9 cellular contexts compared by ENCODE assay signal in genomic region chr3:133464573-133464972, GRCh38.
DNase-seq lines count a peak whose midpoint lies in the region; ATAC-seq and TF ChIP-seq lines count a peak whose summit lies in the region.
"Had no signal": no experiment of that assay in that cellular context is flagged by ENCODE, and none has a peak within 500 bp of the region (broad histone marks: within the 10 kb centered on the region; RNA-seq: fewer than 3 reads in every experiment).

No MANE protein-coding gene starts in this region.

- TF ChIP-seq POLR2A in NB4 (IDR thresholded peaks at IDR 0.05; ENCODE audit: extremely low read depth, insufficient read length) (no peak), spleen (IDR thresholded peaks at IDR 0.05) (no peak), prostate gland (IDR thresholded peaks at IDR 0.05) (no peak)

- TF ChIP-seq CTCF in NB4 (IDR thresholded peaks at IDR 0.05; ENCODE audit: low read depth, low read length) (no peak), brain microvascular endothelial cell (IDR thresholded peaks at IDR 0.05; ENCODE audit: low read depth, low read length, missing control alignments) (peak; percentile 58), spleen (IDR thresholded peaks at IDR 0.05 in 8 of 11, conservative IDR thresholded peaks at IDR 0.05 in 3 of 11) (peak in 7 of 11 experiments; percentile 25 to 45 (median 40)), prostate gland (IDR thresholded peaks at IDR 0.05) (no peak)

- H3K27ac Mint-ChIP-seq in activated CD8-positive, alpha-beta memory T cell treated with anti-CD3 and anti-CD28 coated beads, Interleukin-2, amount 10 ng/mL, durations not matched to agents 7 days and 5 days, result no peak overlapping the region

- peak; percentile 50 for ATAC-seq in activated CD8-positive, alpha-beta memory T cell treated with anti-CD3 and anti-CD28 coated beads, Interleukin-2, amount 10 ng/mL, durations not matched to agents 7 days and 5 days

- H3K27me3 ChIP-seq in brain microvascular endothelial cell (replicated peaks) (no peaks in the 10 kb centered on the region), spleen (replicated peaks in 1 of 7) (no peaks in the 10 kb centered on the region), prostate gland (replicated peaks; ENCODE audit: insufficient read depth) (no peaks in the 10 kb centered on the region)

- H3K4me3 ChIP-seq in NB4 (ENCODE audit: low read depth, low read length), result no peak overlapping the region
- H3K4me3 ChIP-seq in brain microvascular endothelial cell (ENCODE audit: low read depth, low read length), result no peak overlapping the region
- H3K4me3 ChIP-seq in spleen, result no peak overlapping the region
- H3K4me3 ChIP-seq in prostate gland, result no peak overlapping the region

- CTCF ChIA-PET in activated CD8-positive, alpha-beta memory T cell treated with anti-CD3 and anti-CD28 coated beads, Interleukin-2, amount 10 ng/mL, durations not matched to agents 7 days and 5 days (lab: Charles Lee), result interaction anchor here (1.0 to 1.1 kb wide), 2 partner anchors 17 to 113 kb away, joined by 3 read pairs; no protein-coding TSS in a partner anchor

- H3K27me3 Mint-ChIP-seq in activated CD8-positive, alpha-beta memory T cell treated with anti-CD3 and anti-CD28 coated beads, Interleukin-2, amount 10 ng/mL, durations not matched to agents 7 days and 5 days, result no peaks in the 10 kb centered on the region

- peaks cover 45% of the 10 kb centered on the region for H3K4me1 Mint-ChIP-seq in activated CD8-positive, alpha-beta memory T cell treated with anti-CD3 and anti-CD28 coated beads, Interleukin-2, amount 10 ng/mL, durations not matched to agents 7 days and 5 days

- H3K36me3 ChIP-seq in brain microvascular endothelial cell (replicated peaks) (no peaks in the 10 kb centered on the region), spleen (no peaks in the 10 kb centered on the region), prostate gland (no peaks in the 10 kb centered on the region)

- no peak for DNase-seq in activated CD8-positive, alpha-beta memory T cell treated with anti-CD3 and anti-CD28 coated beads, Interleukin-2, amount 10 ng/mL, durations not matched to agents 7 days and 5 days
- DNase-seq in activated CD8-positive, alpha-beta memory T cell treated with anti-CD3 and anti-CD28 coated beads, Interleukin-2, amount 50 U/mL, for 48 hours, result no peak
- DNase-seq in NB4 (ENCODE audit: low read depth), result peak; percentile 40
- DNase-seq in brain microvascular endothelial cell, result peak; percentile 49
- no peak for DNase-seq in spleen
- DNase-seq in prostate gland (ENCODE audit: low spot score), result no peak
- DNase-seq in SK-N-DZ (ENCODE audit: low spot score), result no peak
- no peak for DNase-seq in NCI-H1930 (lab: John Stamatoyannopoulos, UW)
- DNase-seq: DMS153 had no signal

- in situ Hi-C loops in brain microvascular endothelial cell (cut with HindIII; ENCODE audit: low pct_ligation_motif_present, low sequenced_read_pairs), result no loop called here

- no peaks in the 10 kb centered on the region for H3K9me3 Mint-ChIP-seq in activated CD8-positive, alpha-beta memory T cell treated with anti-CD3 and anti-CD28 coated beads, Interleukin-2, amount 10 ng/mL, durations not matched to agents 7 days and 5 days (ENCODE audit: low read depth)

- no peaks in the 10 kb centered on the region for H3K36me3 Mint-ChIP-seq in activated CD8-positive, alpha-beta memory T cell treated with anti-CD3 and anti-CD28 coated beads, Interleukin-2, amount 10 ng/mL, durations not matched to agents 7 days and 5 days

- WGBS in spleen, 5 donors, result 92 to 96% (median 96%) methylated on average over 1 of the region's 1 CpG
- 88% methylated on average over 1 of the region's 1 CpG for WGBS in prostate gland

- H3K27ac ChIP-seq in brain microvascular endothelial cell, result no peak overlapping the region
- H3K27ac ChIP-seq in spleen, result no peak overlapping the region
- H3K27ac ChIP-seq in prostate gland, result no peak overlapping the region

- intact Hi-C loops in spleen (cut with DNase I; ENCODE audit: low total_unique reads) (no loop called here), prostate gland (cut with DNase I) (no loop called here)

- no peak overlapping the region for H3K4me3 Mint-ChIP-seq in activated CD8-positive, alpha-beta memory T cell treated with anti-CD3 and anti-CD28 coated beads, Interleukin-2, amount 10 ng/mL, durations not matched to agents 7 days and 5 days

- H3K9me3 ChIP-seq in spleen (no peaks in the 10 kb centered on the region), prostate gland (no peaks in the 10 kb centered on the region)

- H3K4me1 ChIP-seq in spleen, result peaks cover 4 to 74% (median 45%) of the 10 kb centered on the region in 6 donors
- H3K4me1 ChIP-seq in prostate gland (replicated peaks), result no peaks in the 10 kb centered on the region

Comparison
In these comparisons a context has a peak if more than half of its experiments do, and no peak if none do; other contexts are left out.
1. DNase-seq: peak in NB4 (single experiment) and brain microvascular endothelial cell (single experiment); none in activated CD8-positive, alpha-beta memory T cell treated with anti-CD3 and anti-CD28 coated beads, Interleukin-2, amount 10 ng/mL, durations not matched to agents 7 days and 5 days (single experiment), activated CD8-positive, alpha-beta memory T cell treated with anti-CD3 and anti-CD28 coated beads, Interleukin-2, amount 50 U/mL, for 48 hours (single experiment), spleen (single experiment), prostate gland (single experiment), SK-N-DZ (single experiment) and NCI-H1930 (0 of 2).
2. CTCF ChIP-seq: peak in brain microvascular endothelial cell (single experiment) and spleen (7 of 11); none in NB4 (single experiment) and prostate gland (0 of 4).